In genomic region chr7:31488562-31489203, GRCh38 we compare ENCODE assay signal across 8 cellular contexts. TPM values are rescaled to one million over a fixed set of nuclear protein-coding genes. Genes with fewer than 3 reads are reported as not detected.
DNase-seq lines count a peak whose midpoint lies in the region; ATAC-seq, FAIRE-seq and TF ChIP-seq lines count a peak whose summit lies in the region.

No MANE protein-coding gene starts in this region.

- H3K27ac ChIP-seq in SU-DHL-6 (ENCODE audit: low read depth, low read length), result no peak overlapping the region

- H4K20me1 ChIP-seq in SU-DHL-6 (ENCODE audit: low read depth, low read length), result no peaks in the 10 kb centered on the region

- no peak overlapping the region for H3K9ac ChIP-seq in SU-DHL-6 (ENCODE audit: low read length)

- H3K9me3 Mint-ChIP-seq in progenitor cell of endocrine pancreas (ENCODE audit: low read depth), result peaks cover 4% of the 10 kb centered on the region

- H3K27me3 ChIP-seq in GM06990 (replicated peaks; ENCODE audit: control insufficient read depth, insufficient read depth, low read length) (no peaks in the 10 kb centered on the region; the same call in 1 of the 2 replicates), SU-DHL-6 (ENCODE audit: low read length) (no peaks in the 10 kb centered on the region)

- no peak overlapping the region for H3K4me2 ChIP-seq in SU-DHL-6 (ENCODE audit: low read depth, low read length, poor library complexity, severe bottlenecking)

- no peaks in the 10 kb centered on the region for H3K4me1 Mint-ChIP-seq in progenitor cell of endocrine pancreas (ENCODE audit: low read depth)

- H3K4me3 ChIP-seq in GM06990 (replicated peaks; ENCODE audit: low read depth, low read length) (no peak overlapping the region), SU-DHL-6 (ENCODE audit: insufficient read depth, low read length, poor library complexity, severe bottlenecking) (no peak overlapping the region), fibroblast of pulmonary artery (replicated peaks; ENCODE audit: low read depth, low read length) (no peak overlapping the region)
- H3K4me3 ChIP-seq in Jurkat, Clone E6-1 (ENCODE audit: low read length), result no peak overlapping the region

- no peak overlapping the region for H3K4me3 Mint-ChIP-seq in progenitor cell of endocrine pancreas (ENCODE audit: low read depth)

- H3K27ac Mint-ChIP-seq in progenitor cell of endocrine pancreas, result no peak overlapping the region

- no peak for ATAC-seq in GM19324 (IDR thresholded peaks at IDR 0.05; ENCODE audit: low FRiP score, unreplicated experiment)

- no peaks in the 10 kb centered on the region for H3K36me3 Mint-ChIP-seq in progenitor cell of endocrine pancreas (ENCODE audit: insufficient read depth)

- FAIRE-seq in H54 (lab: Jason Lieb, UNC), result peak; percentile 23

- H3K79me2 ChIP-seq in SU-DHL-6 (ENCODE audit: insufficient read depth, low read length), result no peaks in the 10 kb centered on the region

- no peaks in the 10 kb centered on the region for H3K36me3 ChIP-seq in GM06990 (ENCODE audit: control insufficient read depth, insufficient read depth, low read length)
- no peaks in the 10 kb centered on the region for H3K36me3 ChIP-seq in SU-DHL-6 (ENCODE audit: low read length)

- DNase-seq in ACHN, result peak; percentile 92
- DNase-seq in GM06990 (ENCODE audit: extremely low read depth, insufficient read length), result peak; percentile 73
- peak; percentile 80 for DNase-seq in H54 (ENCODE audit: insufficient read length, low spot score)
- DNase-seq in Jurkat, Clone E6-1 (ENCODE audit: low read depth, low spot score), result peak; percentile 49
- DNase-seq in fibroblast of pulmonary artery (ENCODE audit: low read depth), result peak; percentile 17
- no peak for DNase-seq in progenitor cell of endocrine pancreas (ENCODE audit: low spot score, unreplicated experiment)

- no peaks in the 10 kb centered on the region for H3K27me3 Mint-ChIP-seq in progenitor cell of endocrine pancreas

- no peaks in the 10 kb centered on the region for H3K9me2 ChIP-seq in SU-DHL-6 (replicated peaks; ENCODE audit: insufficient read depth, low read length)

- H2AFZ ChIP-seq in SU-DHL-6 (ENCODE audit: low read depth, low read length, severe bottlenecking), result no peak overlapping the region

- no peaks in the 10 kb centered on the region for H3F3A ChIP-seq in SU-DHL-6 (ENCODE audit: insufficient read depth)

- TF ChIP-seq POLR2A in H54 (IDR thresholded peaks at IDR 0.05; ENCODE audit: low read depth, low read length), result no peak

- no peaks in the 10 kb centered on the region for H3K9me3 ChIP-seq in SU-DHL-6 (ENCODE audit: insufficient read depth, low read length)

- peak; percentile 94 for TF ChIP-seq CTCF in GM06990 (IDR thresholded peaks at IDR 0.05; ENCODE audit: insufficient read depth, low read length, poor library complexity, severe bottlenecking)
- peak; percentile 84 for TF ChIP-seq CTCF in SU-DHL-6 (IDR thresholded peaks at IDR 0.05; ENCODE audit: insufficient read depth, low read length, poor library complexity, severe bottlenecking)
- peak; percentile 41 for TF ChIP-seq CTCF in fibroblast of pulmonary artery (IDR thresholded peaks at IDR 0.05; ENCODE audit: low read length, missing control alignments)
- peak; percentile 53 for TF ChIP-seq CTCF in progenitor cell of endocrine pancreas (IDR thresholded peaks at IDR 0.05; ENCODE audit: unreplicated experiment)

- in situ Hi-C loops in ACHN (cut with HindIII; ENCODE audit: low pct_ligation_motif_present, low pct_unique_long_range_greater_than_20kb, low sequenced_read_pairs), result no loop called here

RNA-seq across cellular contexts. Expression of gene ITPRID1, which starts 25.2 kb away (rescaled TPM):
- polyA plus RNA-seq in Jurkat, Clone E6-1 (2012; ENCODE audit: insufficient read depth, insufficient read length), result not detected
- 3.1 and 3.9 TPM in 2 replicates for total RNA-seq in progenitor cell of endocrine pancreas

Comparison
In these comparisons a context has a peak if more than half of its experiments do, and no peak if none do; other contexts are left out.
1. CTCF ChIP-seq: peak in every context shown above with its lines; median percentile 94 in GM06990; 84 in SU-DHL-6; 53 in progenitor cell of endocrine pancreas; 41 in fibroblast of pulmonary artery.